In the genomic region with DNA sequence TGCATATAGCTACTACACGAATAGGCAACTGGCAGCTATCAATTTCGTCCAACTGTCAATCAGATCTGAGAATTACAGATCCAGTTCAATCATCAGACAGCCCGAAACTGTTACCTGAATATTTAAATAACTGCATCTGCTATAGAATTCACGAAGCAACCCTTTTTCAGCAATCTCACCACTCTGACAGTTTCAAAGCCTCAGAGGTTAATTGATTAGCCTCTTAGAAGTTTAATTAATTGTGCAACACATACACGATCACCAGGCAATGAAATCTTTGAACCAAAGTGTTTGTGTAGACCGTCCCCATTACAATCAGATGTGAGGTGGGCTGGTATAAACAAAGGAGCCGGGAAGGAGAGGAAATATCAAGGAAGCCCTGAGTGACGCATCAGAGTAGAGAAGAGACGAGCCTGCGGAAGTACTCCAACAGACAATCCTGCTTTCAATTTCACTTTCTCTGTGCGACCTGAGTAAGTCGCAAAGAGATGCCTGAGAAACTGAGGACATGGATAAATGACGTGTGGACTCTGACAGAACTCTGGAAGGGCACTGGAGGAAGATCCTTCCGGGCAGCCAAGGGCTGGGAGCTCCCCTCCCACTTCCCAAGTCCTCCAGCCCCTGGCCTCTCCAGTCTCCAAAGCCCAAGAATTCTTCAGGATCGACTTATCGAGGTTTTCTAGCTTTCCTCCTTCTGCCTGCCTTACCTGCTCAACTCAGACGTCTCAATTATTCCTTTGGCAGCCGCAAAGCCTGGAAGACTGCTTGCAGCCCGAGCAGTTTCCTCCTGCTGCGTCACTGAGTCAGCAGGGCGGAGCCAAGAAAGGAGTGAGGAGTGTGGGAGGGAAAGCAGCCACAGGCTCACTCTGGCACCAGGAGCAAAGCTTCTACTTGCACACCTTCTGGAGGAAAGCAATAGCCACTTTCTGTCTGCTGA, we compare ENCODE assay signal across 8 cellular contexts. TPM values are rescaled to one million over a fixed set of nuclear protein-coding genes. Genes with fewer than 3 reads are reported as not detected.
DNase-seq lines count a peak whose midpoint lies in the region; ATAC-seq, FAIRE-seq and TF ChIP-seq lines count a peak whose summit lies in the region.

A gene with protein sequence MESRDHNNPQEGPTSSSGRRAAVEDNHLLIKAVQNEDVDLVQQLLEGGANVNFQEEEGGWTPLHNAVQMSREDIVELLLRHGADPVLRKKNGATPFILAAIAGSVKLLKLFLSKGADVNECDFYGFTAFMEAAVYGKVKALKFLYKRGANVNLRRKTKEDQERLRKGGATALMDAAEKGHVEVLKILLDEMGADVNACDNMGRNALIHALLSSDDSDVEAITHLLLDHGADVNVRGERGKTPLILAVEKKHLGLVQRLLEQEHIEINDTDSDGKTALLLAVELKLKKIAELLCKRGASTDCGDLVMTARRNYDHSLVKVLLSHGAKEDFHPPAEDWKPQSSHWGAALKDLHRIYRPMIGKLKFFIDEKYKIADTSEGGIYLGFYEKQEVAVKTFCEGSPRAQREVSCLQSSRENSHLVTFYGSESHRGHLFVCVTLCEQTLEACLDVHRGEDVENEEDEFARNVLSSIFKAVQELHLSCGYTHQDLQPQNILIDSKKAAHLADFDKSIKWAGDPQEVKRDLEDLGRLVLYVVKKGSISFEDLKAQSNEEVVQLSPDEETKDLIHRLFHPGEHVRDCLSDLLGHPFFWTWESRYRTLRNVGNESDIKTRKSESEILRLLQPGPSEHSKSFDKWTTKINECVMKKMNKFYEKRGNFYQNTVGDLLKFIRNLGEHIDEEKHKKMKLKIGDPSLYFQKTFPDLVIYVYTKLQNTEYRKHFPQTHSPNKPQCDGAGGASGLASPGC (minus strand): TSS at position 797 of the 937 bp plus-strand sequence. CDS start 2,450 bp downstream, outside the sequence.

- H3K27ac Mint-ChIP-seq in stimulated activated naive B cell treated with anti-CD40 and anti-IgM and Interleukin-4, amounts not matched to agents 10 μg/mL and 1 μg/mL and 100 μg/mL, for 72 hours = peak within 1 kb of the TSS; percentile 99

- peak within 1 kb of the TSS; percentile 62 to 90 for H3K27ac ChIP-seq in A549

- CTCF ChIA-PET in A549 (lab: Yijun Ruan, JAX) = interaction anchor here (0.7 to 7.9 kb wide), 6 partner anchors 8 to 504 kb away, joined by 3 to 50 read pairs (median 9); no protein-coding TSS in a partner anchor

- TF ChIP-seq EP300 in A549 (IDR thresholded peaks at IDR 0.05) = no peak

- WGBS in A549 (ENCODE audit: missing lambda C conversion rate) = 7% methylated on average over 21 of the region's 21 CpGs

- H3K27me3 Mint-ChIP-seq in stimulated activated naive B cell treated with anti-CD40 and anti-IgM and Interleukin-4, amounts not matched to agents 10 μg/mL and 1 μg/mL and 100 μg/mL, for 72 hours = no peaks in the 10 kb centered on the region

- no peak for TF ChIP-seq CTCF in A549 (IDR thresholded peaks at IDR 0.05)

- FAIRE-seq in A549 (lab: Jason Lieb, UNC) = no peak

- peak within 1 kb of the TSS; percentile 46 for H3K4me3 ChIP-seq in A549

- ATAC-seq in A549 (peak; percentile 98 to 99), GM18502 (IDR thresholded peaks at IDR 0.05; ENCODE audit: poor library complexity, unreplicated experiment) (peak; percentile 84), HG02852 (IDR thresholded peaks at IDR 0.05; ENCODE audit: unreplicated experiment) (peak; percentile 89)
- peak; percentile 91 to 92 for ATAC-seq in stimulated activated naive B cell treated with anti-CD40 and anti-IgM and Interleukin-4, amounts not matched to agents 10 μg/mL and 1 μg/mL and 100 μg/mL, for 72 hours (replicated peaks)

- peak; percentile 36; the same call in 1 of the 2 replicates for TF ChIP-seq POLR2A in A549 (IDR thresholded peaks at IDR 0.05; ENCODE audit: low read length)

- H3K4me1 Mint-ChIP-seq in stimulated activated naive B cell treated with anti-CD40 and anti-IgM and Interleukin-4, amounts not matched to agents 10 μg/mL and 1 μg/mL and 100 μg/mL, for 72 hours = peaks cover 24 to 45% of the 10 kb centered on the region in 2 donors

- DNase-seq in A549 (ENCODE audit: low read depth in 1 of 2, low spot score in 1 of 2) = peak; percentile 58 to 74
- DNase-seq in NCI-H69 (lab: John Stamatoyannopoulos, UW) = peak; percentile 78
- peak; percentile 16 for DNase-seq in activated CD8-positive, alpha-beta memory T cell treated with anti-CD3 and anti-CD28 coated beads, Interleukin-2, amount 50 U/mL, for 1 hour (ENCODE audit: extremely low read depth)
- peak; percentile 73 for DNase-seq in epidermal melanocyte (ENCODE audit: insufficient read length, low spot score)
- peak; percentile 70 for DNase-seq in midbrain (lab: John Stamatoyannopoulos, UW)
- peak; percentile 36 for DNase-seq in stimulated activated naive B cell treated with anti-CD40 and anti-IgM and Interleukin-4, amounts not matched to agents 10 μg/mL and 1 μg/mL and 100 μg/mL, for 72 hours

- peak within 1 kb of the TSS; percentile 96 to 97 for H3K4me3 Mint-ChIP-seq in stimulated activated naive B cell treated with anti-CD40 and anti-IgM and Interleukin-4, amounts not matched to agents 10 μg/mL and 1 μg/mL and 100 μg/mL, for 72 hours

- H3K4me2 ChIP-seq in A549 = peak within 1 kb of the TSS; percentile 89

- no peaks in the 10 kb centered on the region for H3K9me3 ChIP-seq in A549

- POLR2A ChIA-PET in A549 (lab: Yijun Ruan, JAX) = interaction anchor here (0.5 kb wide), 1 partner anchor 131 kb away, joined by 3 read pairs; no protein-coding TSS in a partner anchor

- no peak for TF ChIP-seq RAD21 in A549 (conservative IDR thresholded peaks at IDR 0.05 in 1 of 2, IDR thresholded peaks at IDR 0.05 in 1 of 2)

- peaks cover 17 to 22% of the 10 kb centered on the region in 2 donors for H3K36me3 Mint-ChIP-seq in stimulated activated naive B cell treated with anti-CD40 and anti-IgM and Interleukin-4, amounts not matched to agents 10 μg/mL and 1 μg/mL and 100 μg/mL, for 72 hours

- H3K9me3 Mint-ChIP-seq in stimulated activated naive B cell treated with anti-CD40 and anti-IgM and Interleukin-4, amounts not matched to agents 10 μg/mL and 1 μg/mL and 100 μg/mL, for 72 hours = no peaks in the 10 kb centered on the region

- H3K4me1 ChIP-seq in A549 = 0 out of 3 replicates have a peak, but pooled peaks cover 5% of the 10 kb centered on the region

TF ChIP-seq in A549, 52 proteins besides CTCF, POLR2A, EP300 and RAD21 (continues in another document):
- TF ChIP-seq JUNB (IDR thresholded peaks at IDR 0.05) (no peak), POLR2AphosphoS2 (conservative IDR thresholded peaks at IDR 0.05; ENCODE audit: low read length) (no peak), SREBF2 (IDR thresholded peaks at IDR 0.05) (no peak), CBX8 (IDR thresholded peaks at IDR 0.05) (no peak), ZC3H11A (IDR thresholded peaks at IDR 0.05) (no peak), SMC3 (IDR thresholded peaks at IDR 0.05) (no peak)
- TF ChIP-seq, protein P1, sequence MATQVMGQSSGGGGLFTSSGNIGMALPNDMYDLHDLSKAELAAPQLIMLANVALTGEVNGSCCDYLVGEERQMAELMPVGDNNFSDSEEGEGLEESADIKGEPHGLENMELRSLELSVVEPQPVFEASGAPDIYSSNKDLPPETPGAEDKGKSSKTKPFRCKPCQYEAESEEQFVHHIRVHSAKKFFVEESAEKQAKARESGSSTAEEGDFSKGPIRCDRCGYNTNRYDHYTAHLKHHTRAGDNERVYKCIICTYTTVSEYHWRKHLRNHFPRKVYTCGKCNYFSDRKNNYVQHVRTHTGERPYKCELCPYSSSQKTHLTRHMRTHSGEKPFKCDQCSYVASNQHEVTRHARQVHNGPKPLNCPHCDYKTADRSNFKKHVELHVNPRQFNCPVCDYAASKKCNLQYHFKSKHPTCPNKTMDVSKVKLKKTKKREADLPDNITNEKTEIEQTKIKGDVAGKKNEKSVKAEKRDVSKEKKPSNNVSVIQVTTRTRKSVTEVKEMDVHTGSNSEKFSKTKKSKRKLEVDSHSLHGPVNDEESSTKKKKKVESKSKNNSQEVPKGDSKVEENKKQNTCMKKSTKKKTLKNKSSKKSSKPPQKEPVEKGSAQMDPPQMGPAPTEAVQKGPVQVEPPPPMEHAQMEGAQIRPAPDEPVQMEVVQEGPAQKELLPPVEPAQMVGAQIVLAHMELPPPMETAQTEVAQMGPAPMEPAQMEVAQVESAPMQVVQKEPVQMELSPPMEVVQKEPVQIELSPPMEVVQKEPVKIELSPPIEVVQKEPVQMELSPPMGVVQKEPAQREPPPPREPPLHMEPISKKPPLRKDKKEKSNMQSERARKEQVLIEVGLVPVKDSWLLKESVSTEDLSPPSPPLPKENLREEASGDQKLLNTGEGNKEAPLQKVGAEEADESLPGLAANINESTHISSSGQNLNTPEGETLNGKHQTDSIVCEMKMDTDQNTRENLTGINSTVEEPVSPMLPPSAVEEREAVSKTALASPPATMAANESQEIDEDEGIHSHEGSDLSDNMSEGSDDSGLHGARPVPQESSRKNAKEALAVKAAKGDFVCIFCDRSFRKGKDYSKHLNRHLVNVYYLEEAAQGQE (IDR thresholded peaks at IDR 0.05) = no peak
- TF ChIP-seq, protein P2, sequence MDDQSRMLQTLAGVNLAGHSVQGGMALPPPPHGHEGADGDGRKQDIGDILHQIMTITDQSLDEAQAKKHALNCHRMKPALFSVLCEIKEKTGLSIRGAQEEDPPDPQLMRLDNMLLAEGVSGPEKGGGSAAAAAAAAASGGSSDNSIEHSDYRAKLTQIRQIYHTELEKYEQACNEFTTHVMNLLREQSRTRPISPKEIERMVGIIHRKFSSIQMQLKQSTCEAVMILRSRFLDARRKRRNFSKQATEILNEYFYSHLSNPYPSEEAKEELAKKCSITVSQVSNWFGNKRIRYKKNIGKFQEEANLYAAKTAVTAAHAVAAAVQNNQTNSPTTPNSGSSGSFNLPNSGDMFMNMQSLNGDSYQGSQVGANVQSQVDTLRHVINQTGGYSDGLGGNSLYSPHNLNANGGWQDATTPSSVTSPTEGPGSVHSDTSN (IDR thresholded peaks at IDR 0.05) = no peak
- TF ChIP-seq, protein P3, sequence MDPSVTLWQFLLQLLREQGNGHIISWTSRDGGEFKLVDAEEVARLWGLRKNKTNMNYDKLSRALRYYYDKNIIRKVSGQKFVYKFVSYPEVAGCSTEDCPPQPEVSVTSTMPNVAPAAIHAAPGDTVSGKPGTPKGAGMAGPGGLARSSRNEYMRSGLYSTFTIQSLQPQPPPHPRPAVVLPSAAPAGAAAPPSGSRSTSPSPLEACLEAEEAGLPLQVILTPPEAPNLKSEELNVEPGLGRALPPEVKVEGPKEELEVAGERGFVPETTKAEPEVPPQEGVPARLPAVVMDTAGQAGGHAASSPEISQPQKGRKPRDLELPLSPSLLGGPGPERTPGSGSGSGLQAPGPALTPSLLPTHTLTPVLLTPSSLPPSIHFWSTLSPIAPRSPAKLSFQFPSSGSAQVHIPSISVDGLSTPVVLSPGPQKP (IDR thresholded peaks at IDR 0.05; ENCODE audit: low read depth, low read length) = no peak

RNA-seq across cellular contexts. Expression of the gene that starts here (rescaled TPM):
- polyA plus RNA-seq in A549 (2011; rRNA removed) (4.1 and 4.6 TPM in 2 replicates), A549 (2017; fragmentation: RNase III; extraction: RNeasy Plus Mini Kit Qiagen cat#74134 plus additional on column Dnase treatment) (1.7 to 1.9 TPM (median 1.9 TPM) in 3 replicates)
- polyA plus RNA-seq in A549 (2012; cell fraction: cytosol; rRNA removed) = 0.65 and 0.67 TPM in 2 replicates
- 0.68 and 1.1 TPM in 2 replicates for polyA plus RNA-seq in A549 (2012; cell fraction: nucleus; rRNA removed)
- 1.9 and 3.4 TPM in 2 replicates for polyA minus RNA-seq in A549 (2011; rRNA and poly(A)+ RNA removed)

Comparison
In these comparisons a context has a peak if more than half of its experiments do, and no peak if none do; other contexts are left out.
1. Peak in every context shown above with its lines: DNase-seq, ATAC-seq, H3K4me3 ChIP-seq and H3K27ac ChIP-seq.
2. DNase-seq: peak in every context shown above with its lines; median percentile 78 in NCI-H69; 73 in epidermal melanocyte; 70 in midbrain; 66 in A549; 36 in stimulated activated naive B cell treated with anti-CD40 and anti-IgM and Interleukin-4, amounts not matched to agents 10 μg/mL and 1 μg/mL and 100 μg/mL, for 72 hours; 16 in activated CD8-positive, alpha-beta memory T cell treated with anti-CD3 and anti-CD28 coated beads, Interleukin-2, amount 50 U/mL, for 1 hour.